In genomic region chr18:9912285-9912684, GRCh38 we compare ENCODE assay signal across 10 cellular contexts. TPM values are rescaled to one million over a fixed set of nuclear protein-coding genes. Genes with fewer than 3 reads are reported as not detected.
DNase-seq lines count a peak whose midpoint lies in the region; ATAC-seq, FAIRE-seq and TF ChIP-seq lines count a peak whose summit lies in the region.
"Not testable (repeated sequence)": the region's sequence is repeated elsewhere in the genome, so short reads cannot be mapped to it uniquely, and the experiment has no call there.
"Had no signal": no experiment of that assay in that cellular context is flagged by ENCODE, and none has a peak within 500 bp of the region (broad histone marks: within the 10 kb centered on the region; RNA-seq: fewer than 3 reads in every experiment).

No MANE protein-coding gene starts in this region.

- not testable (repeated sequence) for H2BK5ac ChIP-seq in mesenchymal stem cell (ENCODE audit: low read depth, low read length, poor library complexity, severe bottlenecking)

- H3K4me2 ChIP-seq in SK-N-SH; mesenchymal stem cell (ENCODE audit: low read length, poor library complexity, severe bottlenecking): not testable (repeated sequence)
- H3K4me2 ChIP-seq in K562 (ENCODE audit: insufficient read depth, low read length) (0 out of 2 replicates have a peak overlapping the region, but pooled peaks have one; percentile 97), osteoblast (ENCODE audit: insufficient read depth, low read length) (peak overlapping the region; percentile 81)

- not testable (repeated sequence) for H2BK15ac ChIP-seq in mesenchymal stem cell (ENCODE audit: low read depth, poor library complexity, severe bottlenecking)

- not testable (repeated sequence) for H3K27ac ChIP-seq in HEK293 (ENCODE audit: extremely low read depth, low read depth, low read length); K562 (ENCODE audit: extremely low read depth, low read depth, low read length); mesenchymal stem cell (ENCODE audit: low read length, poor library complexity, severe bottlenecking); osteoblast (ENCODE audit: low read depth, low read length)
- H3K27ac ChIP-seq in SK-N-SH (ENCODE audit: low read depth in 2 of 2, low read length in 1 of 2) = peak overlapping the region in 1 of 2 experiments; percentile 90; a peak in 1 of 4 replicates

- H2BK120ac ChIP-seq in mesenchymal stem cell (ENCODE audit: low read depth, low read length) = not testable (repeated sequence)

- H2BK12ac ChIP-seq in mesenchymal stem cell (ENCODE audit: low read length in 2 of 2) = not testable (repeated sequence)

- TF ChIP-seq POLR2A in K562 (conservative IDR thresholded peaks at IDR 0.05) = not testable (repeated sequence)

- FAIRE-seq in K562 (lab: Jason Lieb, UNC) = not testable (repeated sequence)

- TF ChIP-seq EP300 in SK-N-SH (IDR thresholded peaks at IDR 0.05; ENCODE audit: borderline replicate concordance in 1 of 2, low read depth in 1 of 2, low read length in 1 of 2); K562 (IDR thresholded peaks at IDR 0.05; ENCODE audit: low read length): not testable (repeated sequence)

- H3K79me1 ChIP-seq in mesenchymal stem cell (replicated peaks; ENCODE audit: low read length, poor library complexity, severe bottlenecking) = not testable (repeated sequence)

- H3K9ac ChIP-seq in SK-N-SH; K562 (ENCODE audit: insufficient read depth in 1 of 2, low read depth in 2 of 2, low read length in 2 of 2): not testable (repeated sequence)
- H3K9ac ChIP-seq in mesenchymal stem cell (ENCODE audit: low read length) = peak overlapping the region; percentile 99

- not testable (repeated sequence) for H3K36me3 ChIP-seq in HEK293 (ENCODE audit: control insufficient read depth in 2 of 2, insufficient read depth in 1 of 2, low read length in 2 of 2); SK-N-SH (replicated peaks in 1 of 2; ENCODE audit: control insufficient read depth in 1 of 2, insufficient read depth in 2 of 2, low read length in 1 of 2); mesenchymal stem cell (ENCODE audit: control insufficient read depth in 1 of 2, insufficient read depth in 2 of 2, low read depth in 1 of 2, low read length in 2 of 2); osteoblast (ENCODE audit: insufficient read depth, low read length)
- H3K36me3 ChIP-seq in K562 (ENCODE audit: control insufficient read depth, insufficient read depth, low read length) = peaks cover 15% of the 10 kb centered on the region

- H3F3A ChIP-seq in SK-N-SH (replicated peaks; ENCODE audit: insufficient read depth) = peaks cover 11% of the 10 kb centered on the region

- in situ Hi-C loops in K562 (cut with MboI) = loop anchor here (10.0 kb wide), 1 partner anchor 897 kb away; no protein-coding TSS in a partner anchor

- peaks cover 39% of the 10 kb centered on the region for H3K36me3 Mint-ChIP-seq in Calu3 (ENCODE audit: insufficient read depth, unreplicated experiment)

- WGBS in SK-N-SH (ENCODE audit: low lambda C conversion rate) = 87% methylated on average over 1 of the region's 1 CpG
- WGBS in K562 (ENCODE audit: insufficient coverage, low coverage, missing lambda C conversion rate) = 95% methylated on average over 1 of the region's 1 CpG
- WGBS in mesenchymal stem cell = 80% methylated on average over 1 of the region's 1 CpG

- peaks cover 14% of the 10 kb centered on the region for H3K27me3 Mint-ChIP-seq in Calu3 (ENCODE audit: unreplicated experiment)

- not testable (repeated sequence) for H3K27me3 ChIP-seq in SK-N-SH (ENCODE audit: insufficient read depth); K562 (ENCODE audit: control insufficient read depth in 2 of 2, insufficient read depth in 2 of 2, low read length in 2 of 2); mesenchymal stem cell (ENCODE audit: control insufficient read depth in 1 of 2, insufficient read depth in 1 of 2, low read length in 2 of 2); osteoblast (ENCODE audit: insufficient read depth, low read length)

- TF ChIP-seq CTCF in Calu3 (IDR thresholded peaks at IDR 0.05; ENCODE audit: unreplicated experiment); HEK293 (tag by site-specific recombination; IDR thresholded peaks at IDR 0.05); SK-N-SH (IDR thresholded peaks at IDR 0.05); K562 (IDR thresholded peaks at IDR 0.05 in 2 of 3, conservative IDR thresholded peaks at IDR 0.05 in 1 of 3; ENCODE audit: insufficient read depth in 2 of 3, low read depth in 1 of 3, low read length in 3 of 3); osteoblast (IDR thresholded peaks at IDR 0.05; ENCODE audit: extremely low read depth, low read depth, low read length): not testable (repeated sequence)

- not testable (repeated sequence) for H3K9me2 ChIP-seq in SK-N-SH

- TF ChIP-seq RAD21 in SK-N-SH (IDR thresholded peaks at IDR 0.05; ENCODE audit: low read length); K562 (CRISPR knock-in tag; conservative IDR thresholded peaks at IDR 0.05 in 1 of 2, IDR thresholded peaks at IDR 0.05 in 1 of 2): not testable (repeated sequence)

- H2AFZ ChIP-seq in SK-N-SH (ENCODE audit: low read depth) = peak overlapping the region; percentile 93; the same call in 1 of the 2 replicates
- H2AFZ ChIP-seq in K562 (ENCODE audit: low read depth, low read length); mesenchymal stem cell (ENCODE audit: low read depth, low read length); osteoblast (ENCODE audit: low read length): not testable (repeated sequence)

- CTCF ChIA-PET in Calu3 (lab: Charles Lee) (interaction anchor here (0.7 to 1.0 kb wide), 2 partner anchors 35 to 1937 kb away, joined by 3 read pairs; no protein-coding TSS in a partner anchor), HEK293 (lab: Yijun Ruan, JAX) (interaction anchor here (1.1 kb wide), 1 partner anchor 12 kb away, joined by 3 read pairs; no protein-coding TSS in a partner anchor), SK-N-SH (lab: Yijun Ruan, JAX) (interaction anchor here (0.7 to 1.2 kb wide), 2 partner anchors 300 to 1357 kb away, joined by 3 read pairs; no protein-coding TSS in a partner anchor)
- CTCF ChIA-PET in K562 (lab: Yijun Ruan, JAX; ENCODE audit: low intra/inter-chr PET ratio) = not testable (repeated sequence)

- H3K4ac ChIP-seq in mesenchymal stem cell (ENCODE audit: low read depth in 1 of 2, low read length in 2 of 2) = not testable (repeated sequence)

- H3K14ac ChIP-seq in mesenchymal stem cell (ENCODE audit: low read length in 2 of 2) = not testable (repeated sequence)

- H3K79me2 ChIP-seq in SK-N-SH (ENCODE audit: insufficient read depth) = peaks cover 32% of the 10 kb centered on the region
- peaks cover 37% of the 10 kb centered on the region for H3K79me2 ChIP-seq in K562 (ENCODE audit: control insufficient read depth, insufficient read depth, low read length)
- H3K79me2 ChIP-seq in osteoblast (ENCODE audit: insufficient read depth, low read length) = peaks cover 33% of the 10 kb centered on the region

- peaks cover 15% of the 10 kb centered on the region for H3K4me1 Mint-ChIP-seq in Calu3 (ENCODE audit: low read depth, unreplicated experiment)

- H4K20me1 ChIP-seq in SK-N-SH (ENCODE audit: insufficient read depth) (peaks cover 27% of the 10 kb centered on the region), K562 (replicated peaks; ENCODE audit: control insufficient read depth, insufficient read depth, low read length) (peaks cover 16% of the 10 kb centered on the region), osteoblast (ENCODE audit: insufficient read depth, low read length) (peaks cover 17% of the 10 kb centered on the region)

- not testable (repeated sequence) for H3K4me3 ChIP-seq in HEK293 (ENCODE audit: low read depth, low read length); SK-N-SH (ENCODE audit: low read depth in 2 of 2, low read length in 1 of 2); K562; mesenchymal stem cell (ENCODE audit: insufficient read depth in 1 of 2, low read depth in 1 of 2, low read length in 2 of 2); osteoblast (ENCODE audit: insufficient read depth, low read length)

- POLR2A ChIA-PET in HEK293 (lab: Yijun Ruan, JAX) = interaction anchor here (0.6 kb wide), 2 partner anchors 34 to 204 kb away, joined by 3 to 4 read pairs; partner anchors contain the start of gene RAB31
- POLR2A ChIA-PET in SK-N-SH (lab: Yijun Ruan, JAX) = not testable (repeated sequence)
- POLR2A ChIA-PET in K562 (lab: Yijun Ruan, JAX) = interaction anchor here (0.8 to 1.8 kb wide), 2 partner anchors 62 to 206 kb away, joined by 4 to 5 read pairs; no protein-coding TSS in a partner anchor

- H3K4me1 ChIP-seq in HEK293 (ENCODE audit: control insufficient read depth, insufficient read depth, low read length); mesenchymal stem cell (ENCODE audit: control insufficient read depth, insufficient read depth, low read depth, low read length): not testable (repeated sequence)
- H3K4me1 ChIP-seq in SK-N-SH (ENCODE audit: control insufficient read depth in 1 of 2, insufficient read depth in 2 of 2, low read depth in 1 of 2, low read length in 1 of 2) (peaks cover 8 to 10% of the 10 kb centered on the region in 2 experiments; a peak in 3 of 4 replicates), K562 (replicated peaks in 1 of 2; ENCODE audit: control insufficient read depth in 2 of 2, insufficient read depth in 2 of 2, low read length in 2 of 2) (peaks cover 6 to 13% of the 10 kb centered on the region in 2 experiments), osteoblast (ENCODE audit: insufficient read depth, low read length) (peaks cover 15% of the 10 kb centered on the region)

- H3K23ac ChIP-seq in mesenchymal stem cell (ENCODE audit: low read length in 2 of 2) = not testable (repeated sequence)

- not testable (repeated sequence) for H3K18ac ChIP-seq in mesenchymal stem cell (ENCODE audit: low read depth in 1 of 2, low read length in 2 of 2)

- H3K9me1 ChIP-seq in K562 (ENCODE audit: control insufficient read depth, insufficient read depth, low read length) = not testable (repeated sequence)

- not testable (repeated sequence) for DNase-seq in Calu3; SK-N-SH; K562 (ENCODE audit: extremely low read depth in 1 of 4, low spot score in 3 of 4); mesenchymal stem cell; osteoblast (ENCODE audit: insufficient read length, low spot score, missing footprints)
- peak; percentile 39 for DNase-seq in NCI-H748 (lab: John Stamatoyannopoulos, UW; ENCODE audit: unreplicated experiment)

- H3K4me3 Mint-ChIP-seq in Calu3 (ENCODE audit: low read depth, unreplicated experiment) = peak overlapping the region; percentile 86

- not testable (repeated sequence) for ATAC-seq in K562

- not testable (repeated sequence) for H4K8ac ChIP-seq in mesenchymal stem cell (ENCODE audit: low read length)

- intact Hi-C loops in Calu3 (cut with micrococcal nuclease; ENCODE audit: unreplicated experiment) = not testable (repeated sequence)
- intact Hi-C loops in K562 (cut with micrococcal nuclease) = loop anchor here (10.0 kb wide), 1 partner anchor 227 kb away; no protein-coding TSS in a partner anchor

- H2AK5ac ChIP-seq in mesenchymal stem cell (ENCODE audit: low read length, severe bottlenecking) = not testable (repeated sequence)

- BruUV-seq in Calu3 (replicated peaks; lab: Mats Ljungman, UMichigan); K562 (replicated peaks; lab: Mats Ljungman, UMichigan): not testable (repeated sequence)

- not testable (repeated sequence) for H3K9me3 Mint-ChIP-seq in Calu3 (ENCODE audit: low read depth, unreplicated experiment)

- H3K27ac Mint-ChIP-seq in Calu3 (ENCODE audit: unreplicated experiment) = peak overlapping the region; percentile 76

- not testable (repeated sequence) for H3K9me3 ChIP-seq in HEK293 (ENCODE audit: control insufficient read depth, insufficient read depth, low read depth, low read length); SK-N-SH; K562 (replicated peaks; ENCODE audit: control insufficient read depth, insufficient read depth, low read depth, low read length); mesenchymal stem cell (ENCODE audit: control insufficient read depth, low read length); osteoblast (ENCODE audit: low read depth, low read length)

- not testable (repeated sequence) for H4K91ac ChIP-seq in mesenchymal stem cell (ENCODE audit: low read length)

RNA-seq across cellular contexts. Expression of gene VAPA, which starts 1.5 kb away (rescaled TPM):
- total RNA-seq in Calu3 (2022) (196 and 227 TPM in 2 replicates), K562 (2014; rRNA removed) (516 and 526 TPM in 2 replicates), K562 (2014; rRNA removed; fragmentation: Illumina TruSeq; extraction: Trizol) (624 and 729 TPM in 2 replicates), K562 (2015; rRNA removed; fragmentation: Illumina TruSeq; extraction: Trizol) (726 and 732 TPM in 2 replicates), K562 (2021) (504 and 509 TPM in 2 replicates), osteoblast (277 and 316 TPM in 2 replicates)
- polyA plus RNA-seq in SK-N-SH (2012; rRNA removed) (109 and 129 TPM in 2 replicates), K562 (2011; rRNA removed) (544 and 809 TPM in 2 replicates), K562 (2014; fragmentation: Illumina TruSeq; extraction: Trizol) (790 and 902 TPM in 2 replicates), K562 (2014; fragmentation: Nextera tagmentation; extraction: Ambion mirVana) (100 to 1,000 TPM; 219 to 224 TPM), K562 (2014; rRNA removed) (455 and 489 TPM in 2 replicates)
- polyA plus RNA-seq in SK-N-SH (2012; cell fraction: cytosol; rRNA removed) = 167 and 214 TPM in 2 replicates
- polyA plus RNA-seq in SK-N-SH (2012; cell fraction: nucleus; rRNA removed) = 25.1 and 62.3 TPM in 2 replicates
- 131 and 315 TPM in 2 replicates for total RNA-seq in K562 (2011; cell fraction: chromatin; rRNA removed; ENCODE audit: low replicate concordance)
- 118 and 122 TPM in 2 replicates for total RNA-seq in K562 (2011; cell fraction: nucleolus; rRNA removed)
- total RNA-seq in K562 (2011; cell fraction: nucleoplasm; rRNA removed) = 147 and 249 TPM in 2 replicates
- polyA plus RNA-seq in K562 (2011; cell fraction: cytosol; rRNA removed) = 202 and 314 TPM in 2 replicates
- 169 and 199 TPM in 2 replicates for polyA plus RNA-seq in K562 (2011; cell fraction: nucleus; rRNA removed)
- polyA plus RNA-seq in K562 (2012) = 376 and 498 TPM in 2 replicates
- 866 and 913 TPM in 2 replicates for polyA minus RNA-seq in K562 (2011; rRNA and poly(A)+ RNA removed)
- 292 and 382 TPM in 2 replicates for polyA minus RNA-seq in K562 (2011; cell fraction: cytosol; rRNA and poly(A)+ RNA removed)
- polyA minus RNA-seq in K562 (2011; cell fraction: nucleus; rRNA and poly(A)+ RNA removed) = 176 and 203 TPM in 2 replicates
- polyA plus RNA-seq in mesenchymal stem cell (2013, experiment 1 of 2) = 185 TPM
- 192 TPM for polyA plus RNA-seq in mesenchymal stem cell (2013, experiment 2 of 2)

RNA-seq across cellular contexts. Expression of gene TXNDC2, which starts 26.5 kb away (rescaled TPM):
- total RNA-seq in Calu3 (2022) (not detected in 2 replicates), K562 (2014; rRNA removed) (1.3 TPM in 2 replicates), K562 (2014; rRNA removed; fragmentation: Illumina TruSeq; extraction: Trizol) (1.6 and 1.7 TPM in 2 replicates), K562 (2015; rRNA removed; fragmentation: Illumina TruSeq; extraction: Trizol) (2.3 and 2.5 TPM in 2 replicates), K562 (2021) (2.0 and 3.8 TPM in 2 replicates), osteoblast (0.29 and 0.36 TPM in 2 replicates)
- polyA plus RNA-seq in SK-N-SH (2012; rRNA removed) (0.06 and 0.07 TPM in 2 replicates), K562 (2011; rRNA removed) (0.79 and 2.3 TPM in 2 replicates), K562 (2014; fragmentation: Illumina TruSeq; extraction: Trizol) (4.8 and 4.9 TPM in 2 replicates), K562 (2014; fragmentation: Nextera tagmentation; extraction: Ambion mirVana) (1 to 10 TPM; 1.2 to 2.3 TPM), K562 (2014; rRNA removed) (1.4 and 2.5 TPM in 2 replicates)
- 0.08 TPM in 2 replicates for polyA plus RNA-seq in SK-N-SH (2012; cell fraction: cytosol; rRNA removed)
- polyA plus RNA-seq in SK-N-SH (2012; cell fraction: nucleus; rRNA removed) = 0.06 and 0.07 TPM in 2 replicates
- total RNA-seq in K562 (2011; cell fraction: chromatin; rRNA removed; ENCODE audit: low replicate concordance) = 2.8 and 4.0 TPM in 2 replicates
- total RNA-seq in K562 (2011; cell fraction: nucleolus; rRNA removed) = 1.7 and 2.8 TPM in 2 replicates
- 2.3 and 2.6 TPM in 2 replicates for total RNA-seq in K562 (2011; cell fraction: nucleoplasm; rRNA removed)
- 0.55 and 2.2 TPM in 2 replicates for polyA plus RNA-seq in K562 (2011; cell fraction: cytosol; rRNA removed)
- 0.83 and 4.6 TPM in 2 replicates for polyA plus RNA-seq in K562 (2011; cell fraction: nucleus; rRNA removed)
- polyA plus RNA-seq in K562 (2012) = 1.5 and 3.3 TPM in 2 replicates
- 2.8 and 5.4 TPM in 2 replicates for polyA minus RNA-seq in K562 (2011; rRNA and poly(A)+ RNA removed)
- polyA minus RNA-seq in K562 (2011; cell fraction: cytosol; rRNA and poly(A)+ RNA removed) = 0.73 and 3.0 TPM in 2 replicates
- polyA minus RNA-seq in K562 (2011; cell fraction: nucleus; rRNA and poly(A)+ RNA removed) = 1.8 and 4.7 TPM in 2 replicates
- polyA plus RNA-seq in mesenchymal stem cell (2013, experiment 1 of 2) = 0.15 TPM
- polyA plus RNA-seq in mesenchymal stem cell (2013, experiment 2 of 2) = 0.26 TPM
- total RNA-seq: Caco-2; CD4-positive, CD25-positive, alpha-beta regulatory T cell had no signal
- polyA plus RNA-seq: CD4-positive, CD25-positive, alpha-beta regulatory T cell; IgD-negative memory B cell had no signal
